Comparison of ENCODE assay signal across 8 cellular contexts in genomic region chr12:100142851-100143559, GRCh38. TPM values are rescaled to one million over a fixed set of nuclear protein-coding genes. Genes with fewer than 3 reads are reported as not detected.
DNase-seq lines count a peak whose midpoint lies in the region; ATAC-seq and TF ChIP-seq lines count a peak whose summit lies in the region.

Gene BLTP3B (minus strand): TSS chr12:100142874. CDS start chr12:100142635, 239 bp downstream.

- H3K9ac ChIP-seq in BLaER1 (peak within 1 kb of the TSS; percentile 98), liver (ENCODE audit: low read depth in 1 of 2, low read length in 2 of 2) (peak within 1 kb of the TSS; percentile 67 to 85)

- TF ChIP-seq RAD21 in liver (IDR thresholded peaks at IDR 0.05) = no peak

- H3K9me3 ChIP-seq in BLaER1 = no peaks in the 10 kb centered on the region
- H3K9me3 ChIP-seq in liver (ENCODE audit: control insufficient read depth in 4 of 4, low read length in 3 of 4) = no peaks in the 10 kb centered on the region

- H3K27me3 ChIP-seq in BLaER1 (no peaks in the 10 kb centered on the region), liver (ENCODE audit: control insufficient read depth in 4 of 4, insufficient read depth in 4 of 4, low read length in 3 of 4) (no peaks in the 10 kb centered on the region)

- peaks cover 34% of the 10 kb centered on the region for H3K4me1 ChIP-seq in BLaER1
- peaks cover 4 to 39% (median 21%) of the 10 kb centered on the region in 4 donors for H3K4me1 ChIP-seq in liver (ENCODE audit: control insufficient read depth in 4 of 4, insufficient read depth in 4 of 4, low read length in 3 of 4)

- no peak for TF ChIP-seq CTCF in liver (IDR thresholded peaks at IDR 0.05; ENCODE audit: low read depth, low read length, missing input control)

- H3K4me3 ChIP-seq in BLaER1 = peak within 1 kb of the TSS; percentile 99
- H3K4me3 ChIP-seq in liver (ENCODE audit: low read depth in 1 of 3, low read length in 3 of 3) = peak within 1 kb of the TSS; percentile 93 to 99 (median 96)

- H3K27ac ChIP-seq in BLaER1 (peak within 1 kb of the TSS; percentile 96), liver (ENCODE audit: low read depth in 1 of 2, low read length in 2 of 2) (peak within 1 kb of the TSS; percentile 96 to 98)

- DNase-seq in NCI-H748 treated with DMSO at 0.1 percent for 48 hours (lab: John Stamatoyannopoulos, UW) (peak; percentile 83), dermis blood vessel endothelial cell (peak; percentile 88)
- peak; percentile 91 for DNase-seq in activated CD4-positive, alpha-beta T cell treated with anti-CD3 and anti-CD28 coated beads, Interleukin-2, amount 50 U/mL, for 4 hours
- DNase-seq in stimulated activated CD4-positive, alpha-beta T cell treated with anti-CD3 and anti-CD28 coated beads, Interleukin-4, amount 100 ng/mL, for 1 hour = peak; percentile 94

- ATAC-seq in GM19397 (IDR thresholded peaks at IDR 0.05; ENCODE audit: unreplicated experiment) (peak; percentile 77), HG03521 (IDR thresholded peaks at IDR 0.05; ENCODE audit: unreplicated experiment) (peak; percentile 80)

- peak within 1 kb of the TSS; percentile 75 for H3K4me2 ChIP-seq in BLaER1

- H4K20me1 ChIP-seq in BLaER1 = peaks cover 20% of the 10 kb centered on the region

- no peaks in the 10 kb centered on the region for H3K36me3 ChIP-seq in BLaER1
- H3K36me3 ChIP-seq in liver (ENCODE audit: control insufficient read depth in 4 of 4, insufficient read depth in 3 of 4, low read depth in 1 of 4, low read length in 3 of 4) = no peaks in the 10 kb centered on the region

- WGBS in liver = 24% methylated on average over 35 of the region's 35 CpGs

TF ChIP-seq in liver, 16 proteins besides CTCF, POLR2A, EP300 and RAD21:
- no peak for TF ChIP-seq ZBTB33 (IDR thresholded peaks at IDR 0.05)
- no peak for TF ChIP-seq NR2F2 (IDR thresholded peaks at IDR 0.05)
- TF ChIP-seq EGR1 (IDR thresholded peaks at IDR 0.05; ENCODE audit: low read depth in 2 of 2) = peak; percentile 75 to 81

RNA-seq across cellular contexts. Expression of gene BLTP3B, which starts in this region (rescaled TPM):
- total RNA-seq in dermis blood vessel endothelial cell (16.2 and 18.1 TPM in 2 replicates), liver (10 to 100 TPM; 25.4 to 36.8 TPM)
- 10 to 100 TPM; 11.0 to 11.8 TPM for polyA plus RNA-seq in liver

Comparison
In these comparisons a context has a peak if more than half of its experiments do, and no peak if none do; other contexts are left out.
1. Peak in every context shown above with its lines: DNase-seq, ATAC-seq, H3K4me3 ChIP-seq and H3K27ac ChIP-seq.